Comparison of ENCODE assay signal across 21 cellular contexts in the genomic region with DNA sequence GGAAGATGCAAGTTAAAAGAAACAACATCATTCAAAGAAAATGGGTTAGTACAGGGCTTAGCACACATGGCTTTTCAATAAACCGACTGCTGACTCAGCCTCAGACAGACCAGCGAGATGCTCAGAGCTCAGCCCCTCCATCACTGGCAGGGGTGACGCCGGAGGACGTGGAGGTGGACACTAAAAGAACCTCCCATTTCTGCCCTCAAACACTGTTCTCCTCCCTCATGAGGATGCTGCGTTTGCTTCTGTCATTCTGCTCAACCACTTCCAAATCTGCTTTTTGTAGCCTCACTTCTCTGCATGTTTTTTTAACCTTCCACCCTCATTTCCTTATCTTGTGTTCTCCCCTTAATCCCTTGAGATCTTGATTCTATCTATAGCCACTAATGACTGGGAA. TPM values are rescaled to one million over a fixed set of nuclear protein-coding genes. Genes with fewer than 3 reads are reported as not detected.
DNase-seq lines count a peak whose midpoint lies in the region; ATAC-seq, FAIRE-seq and TF ChIP-seq lines count a peak whose summit lies in the region.
"Had no signal": no experiment of that assay in that cellular context is flagged by ENCODE, and none has a peak within 500 bp of the region (broad histone marks: within the 10 kb centered on the region; RNA-seq: fewer than 3 reads in every experiment).

No MANE protein-coding gene starts in this region.

- H3K4me2 ChIP-seq in K562 (ENCODE audit: insufficient read depth, low read length), result no peak overlapping the region
- no peak overlapping the region for H3K4me2 ChIP-seq in parathyroid adenoma (ENCODE audit: low read length)

- H2AFZ ChIP-seq in K562 (ENCODE audit: low read depth, low read length), result no peak overlapping the region
- H2AFZ ChIP-seq in parathyroid adenoma, result no peak overlapping the region
- H2AFZ ChIP-seq: GM23248 had no signal

- no peak for TF ChIP-seq RAD21 in K562 (CRISPR knock-in tag; conservative IDR thresholded peaks at IDR 0.05 in 1 of 2, IDR thresholded peaks at IDR 0.05 in 1 of 2)

- peaks cover 5 to 32% of the 10 kb centered on the region in 2 experiments; a peak in 2 of 3 replicates for H3K36me3 ChIP-seq in HEK293 (ENCODE audit: control insufficient read depth in 2 of 2, insufficient read depth in 1 of 2, low read length in 2 of 2)
- no peaks in the 10 kb centered on the region for H3K36me3 ChIP-seq in K562 (ENCODE audit: control insufficient read depth, insufficient read depth, low read length)
- no peaks in the 10 kb centered on the region for H3K36me3 ChIP-seq in parathyroid adenoma (ENCODE audit: control insufficient read depth, insufficient read depth, low read length)

- ATAC-seq in K562, result peak; percentile 56
- ATAC-seq in left cardiac atrium, result peak; percentile 44 to 60

- H4K20me1 ChIP-seq in K562 (replicated peaks; ENCODE audit: control insufficient read depth, insufficient read depth, low read length), result no peaks in the 10 kb centered on the region

- H3K4me3 ChIP-seq in HEK293 (ENCODE audit: low read depth, low read length), result no peak overlapping the region
- no peak overlapping the region for H3K4me3 ChIP-seq in K562
- H3K4me3 ChIP-seq in parathyroid adenoma (ENCODE audit: low read depth, low read length), result no peak overlapping the region
- H3K4me3 ChIP-seq: GM23248 had no signal

- intact Hi-C loops in K562 (cut with micrococcal nuclease) (no loop called here), left cardiac atrium (cut with DNase I) (no loop called here), head of caudate nucleus (cut with DNase I) (no loop called here)

- H3K79me2 ChIP-seq in K562 (ENCODE audit: control insufficient read depth, insufficient read depth, low read length), result no peaks in the 10 kb centered on the region
- peaks cover 7% of the 10 kb centered on the region for H3K79me2 ChIP-seq in parathyroid adenoma

- no peak overlapping the region for H3K27ac ChIP-seq in HEK293 (ENCODE audit: extremely low read depth, low read depth, low read length)
- H3K27ac ChIP-seq in K562 (ENCODE audit: extremely low read depth, low read depth, low read length), result no peak overlapping the region
- peak overlapping the region; percentile 36 for H3K27ac ChIP-seq in parathyroid adenoma
- H3K27ac ChIP-seq in RWPE1, result no peak overlapping the region
- H3K27ac ChIP-seq: GM23248, HL-60 had no signal

- no peaks in the 10 kb centered on the region for H3K9me3 ChIP-seq in HEK293 (ENCODE audit: control insufficient read depth, insufficient read depth, low read depth, low read length)
- H3K9me3 ChIP-seq in K562 (replicated peaks; ENCODE audit: control insufficient read depth, insufficient read depth, low read depth, low read length), result no peaks in the 10 kb centered on the region
- H3K9me3 ChIP-seq in parathyroid adenoma (ENCODE audit: control insufficient read depth, low read length), result no peaks in the 10 kb centered on the region

- CTCF ChIA-PET in HEK293 (lab: Yijun Ruan, JAX), result interaction anchor here (0.8 to 1.4 kb wide), 2 partner anchors 11 to 26 kb away, joined by 3 read pairs; no protein-coding TSS in a partner anchor
- CTCF ChIA-PET in K562 (lab: Yijun Ruan, JAX; ENCODE audit: low intra/inter-chr PET ratio), result no interaction called here
- CTCF ChIA-PET in RWPE1 (lab: Yijun Ruan, JAX), result interaction anchor here (0.5 kb wide), 1 partner anchor 402 kb away, joined by 3 read pairs; no protein-coding TSS in a partner anchor

- FAIRE-seq in K562 (lab: Jason Lieb, UNC), result no peak
- FAIRE-seq: D721Med, G401.6, GM12891 had no signal

- no peaks in the 10 kb centered on the region for H3K9me1 ChIP-seq in K562 (ENCODE audit: control insufficient read depth, insufficient read depth, low read length)

- H3K9ac ChIP-seq in K562 (ENCODE audit: insufficient read depth in 1 of 2, low read depth in 2 of 2, low read length in 2 of 2), result no peak overlapping the region
- H3K9ac ChIP-seq in parathyroid adenoma, result no peak overlapping the region
- H3K9ac ChIP-seq: GM23248 had no signal

- H3K4me1 ChIP-seq in HEK293 (ENCODE audit: control insufficient read depth, insufficient read depth, low read length), result peaks cover 4% of the 10 kb centered on the region; the same call in 1 of the 2 replicates
- H3K4me1 ChIP-seq in K562 (replicated peaks in 1 of 2; ENCODE audit: control insufficient read depth in 2 of 2, insufficient read depth in 2 of 2, low read length in 2 of 2), result no peaks in the 10 kb centered on the region
- H3K4me1 ChIP-seq in parathyroid adenoma, result peaks cover 20% of the 10 kb centered on the region

- POLR2A ChIA-PET in HEK293 (lab: Yijun Ruan, JAX) (interaction anchor here (0.9 kb wide), 1 partner anchor 16 kb away, joined by 3 read pairs; the partner anchor contains the start of gene DENND11), K562 (lab: Yijun Ruan, JAX) (no interaction called here), RWPE1 (lab: Yijun Ruan, JAX; ENCODE audit: low non-redundant PET) (no interaction called here)

- in situ Hi-C loops in K562 (cut with MboI), result no loop called here

- no TSS peak for BruUV-seq in K562 (replicated peaks; lab: Mats Ljungman, UMichigan)

- DNase-seq in K562 (ENCODE audit: extremely low read depth in 1 of 4, low spot score in 3 of 4), result no peak
- no peak for DNase-seq in left cardiac atrium
- DNase-seq in AG08395 (ENCODE audit: low spot score), result no peak
- DNase-seq in D341Med (ENCODE audit: low spot score), result no peak
- no peak for DNase-seq in RWPE1 (ENCODE audit: low spot score)
- no peak for DNase-seq in head of caudate nucleus
- DNase-seq: CD4-positive, CD25-positive, alpha-beta regulatory T cell; DMS79 treated with DMSO at 0.1 percent for 48 hours; GM23248; KBM-7; NCI-H2227 treated with DMSO at 0.1 percent for 48 hours; NCI-H526; NK-92 treated with Interleukin-12 subunit alpha and Interleukin-12 subunit beta, amount 100 ng/mL, for 24 hours; OCI-M1; RPMI8226 had no signal

- no peak for TF ChIP-seq POLR2A in K562 (conservative IDR thresholded peaks at IDR 0.05)

- peaks cover 29 to 37% of the 10 kb centered on the region in 2 experiments for H3K27me3 ChIP-seq in K562 (ENCODE audit: control insufficient read depth in 2 of 2, insufficient read depth in 2 of 2, low read length in 2 of 2)
- no peaks in the 10 kb centered on the region for H3K27me3 ChIP-seq in parathyroid adenoma (ENCODE audit: control insufficient read depth, insufficient read depth, low read length)

- 0% methylated on average over 6 of the region's 6 CpGs for WGBS in K562 (ENCODE audit: insufficient coverage, low coverage, missing lambda C conversion rate)

- TF ChIP-seq EP300 in K562 (IDR thresholded peaks at IDR 0.05; ENCODE audit: low read length), result no peak

- TF ChIP-seq CTCF in HEK293 (tag by site-specific recombination; IDR thresholded peaks at IDR 0.05) (no peak), K562 (IDR thresholded peaks at IDR 0.05 in 2 of 3, conservative IDR thresholded peaks at IDR 0.05 in 1 of 3; ENCODE audit: insufficient read depth in 2 of 3, low read depth in 1 of 3, low read length in 3 of 3) (no peak), parathyroid adenoma (IDR thresholded peaks at IDR 0.05) (no peak), RWPE1 (conservative IDR thresholded peaks at IDR 0.05; ENCODE audit: low read depth) (no peak)

RNA-seq across cellular contexts. Expression of gene DENND11, which starts 15.3 kb away (rescaled TPM):
- 0.83 and 0.88 TPM in 2 replicates for total RNA-seq in K562 (2011; cell fraction: chromatin; rRNA removed; ENCODE audit: low replicate concordance)
- 0.39 and 0.50 TPM in 2 replicates for total RNA-seq in K562 (2011; cell fraction: nucleolus; rRNA removed)
- 0.81 and 1.2 TPM in 2 replicates for total RNA-seq in K562 (2011; cell fraction: nucleoplasm; rRNA removed)
- 0.29 and 0.32 TPM in 2 replicates for total RNA-seq in K562 (2014; rRNA removed)
- 0.44 and 0.45 TPM in 2 replicates for total RNA-seq in K562 (2014; rRNA removed; fragmentation: Illumina TruSeq; extraction: Trizol)
- total RNA-seq in K562 (2015; rRNA removed; fragmentation: Illumina TruSeq; extraction: Trizol), result 0.22 and 0.23 TPM in 2 replicates
- 0.49 and 0.65 TPM in 2 replicates for total RNA-seq in K562 (2021)
- polyA plus RNA-seq in K562 (2011; rRNA removed), result 0.85 and 1.1 TPM in 2 replicates
- polyA plus RNA-seq in K562 (2011; cell fraction: cytosol; rRNA removed), result 0.48 and 0.58 TPM in 2 replicates
- 1.7 and 2.4 TPM in 2 replicates for polyA plus RNA-seq in K562 (2011; cell fraction: nucleus; rRNA removed)
- 0.30 and 0.48 TPM in 2 replicates for polyA plus RNA-seq in K562 (2012)
- 0.36 and 0.40 TPM in 2 replicates for polyA plus RNA-seq in K562 (2014; fragmentation: Illumina TruSeq; extraction: Trizol)
- polyA plus RNA-seq in K562 (2014; fragmentation: Nextera tagmentation; extraction: Ambion mirVana), result under 1 TPM; 0.07 to 0.14 TPM
- polyA plus RNA-seq in K562 (2014; rRNA removed), result 0.32 and 0.41 TPM in 2 replicates
- polyA minus RNA-seq in K562 (2011; rRNA and poly(A)+ RNA removed), result 1.2 and 1.6 TPM in 2 replicates
- 0.57 and 0.91 TPM in 2 replicates for polyA minus RNA-seq in K562 (2011; cell fraction: cytosol; rRNA and poly(A)+ RNA removed)
- polyA minus RNA-seq in K562 (2011; cell fraction: nucleus; rRNA and poly(A)+ RNA removed), result 0.94 and 1.1 TPM in 2 replicates
- 10 to 100 TPM; 10.6 to 11.1 TPM for total RNA-seq in left cardiac atrium

RNA-seq across cellular contexts. Expression of gene WEE2, which starts 21.5 kb away (rescaled TPM):
- total RNA-seq in K562 (2011; cell fraction: chromatin; rRNA removed; ENCODE audit: low replicate concordance), result not detected in 2 replicates
- not detected in 2 replicates for total RNA-seq in K562 (2011; cell fraction: nucleolus; rRNA removed)
- total RNA-seq in K562 (2011; cell fraction: nucleoplasm; rRNA removed), result not detected in 2 replicates
- total RNA-seq in K562 (2014; rRNA removed) (not detected in 2 replicates), K562 (2014; rRNA removed; fragmentation: Illumina TruSeq; extraction: Trizol) (not detected in 2 replicates), K562 (2015; rRNA removed; fragmentation: Illumina TruSeq; extraction: Trizol) (not detected in 2 replicates), K562 (2021) (not detected in 2 replicates), left cardiac atrium (not detected)
- polyA plus RNA-seq in K562 (2011; rRNA removed) (not detected in 2 replicates), K562 (2014; fragmentation: Illumina TruSeq; extraction: Trizol) (not detected in 2 replicates), K562 (2014; fragmentation: Nextera tagmentation; extraction: Ambion mirVana) (not detected), K562 (2014; rRNA removed) (not detected in 2 replicates)
- polyA plus RNA-seq in K562 (2011; cell fraction: cytosol; rRNA removed), result not detected in 2 replicates
- polyA plus RNA-seq in K562 (2011; cell fraction: nucleus; rRNA removed), result not detected in 2 replicates
- polyA plus RNA-seq in K562 (2012), result not detected in 2 replicates
- polyA minus RNA-seq in K562 (2011; rRNA and poly(A)+ RNA removed), result not detected in 2 replicates
- not detected in 2 replicates for polyA minus RNA-seq in K562 (2011; cell fraction: cytosol; rRNA and poly(A)+ RNA removed)
- polyA minus RNA-seq in K562 (2011; cell fraction: nucleus; rRNA and poly(A)+ RNA removed), result not detected in 2 replicates
- total RNA-seq: CD4-positive, CD25-positive, alpha-beta regulatory T cell; GM23248 had no signal
- polyA plus RNA-seq: CD4-positive, CD25-positive, alpha-beta regulatory T cell; GM23248 had no signal

RNA-seq across cellular contexts. Expression of gene SSBP1, which starts 51.5 kb away (rescaled TPM):
- 131 and 280 TPM in 2 replicates for total RNA-seq in K562 (2011; cell fraction: chromatin; rRNA removed; ENCODE audit: low replicate concordance)
- total RNA-seq in K562 (2011; cell fraction: nucleolus; rRNA removed), result 78.7 and 79.2 TPM in 2 replicates
- 170 and 268 TPM in 2 replicates for total RNA-seq in K562 (2011; cell fraction: nucleoplasm; rRNA removed)
- total RNA-seq in K562 (2014; rRNA removed), result 536 and 718 TPM in 2 replicates
- total RNA-seq in K562 (2014; rRNA removed; fragmentation: Illumina TruSeq; extraction: Trizol), result 835 and 917 TPM in 2 replicates
- total RNA-seq in K562 (2015; rRNA removed; fragmentation: Illumina TruSeq; extraction: Trizol), result 750 and 772 TPM in 2 replicates
- total RNA-seq in K562 (2021), result 404 and 407 TPM in 2 replicates
- 318 and 487 TPM in 2 replicates for polyA plus RNA-seq in K562 (2011; rRNA removed)
- 132 and 191 TPM in 2 replicates for polyA plus RNA-seq in K562 (2011; cell fraction: cytosol; rRNA removed)
- 94.0 and 167 TPM in 2 replicates for polyA plus RNA-seq in K562 (2011; cell fraction: nucleus; rRNA removed)
- polyA plus RNA-seq in K562 (2012), result 293 and 764 TPM in 2 replicates
- 826 and 1,031 TPM in 2 replicates for polyA plus RNA-seq in K562 (2014; fragmentation: Illumina TruSeq; extraction: Trizol)
- 1,000 to 10,000 TPM; 1,649 to 1,996 TPM for polyA plus RNA-seq in K562 (2014; fragmentation: Nextera tagmentation; extraction: Ambion mirVana)
- polyA plus RNA-seq in K562 (2014; rRNA removed), result 873 and 941 TPM in 2 replicates
- polyA minus RNA-seq in K562 (2011; rRNA and poly(A)+ RNA removed), result 351 and 368 TPM in 2 replicates
- 94.6 and 112 TPM in 2 replicates for polyA minus RNA-seq in K562 (2011; cell fraction: cytosol; rRNA and poly(A)+ RNA removed)
- polyA minus RNA-seq in K562 (2011; cell fraction: nucleus; rRNA and poly(A)+ RNA removed), result 116 and 207 TPM in 2 replicates
- total RNA-seq in left cardiac atrium, result 100 to 1,000 TPM in 1 of 2 donors, 10 to 100 TPM in 1; 80.6 to 109 TPM

Comparison
In these comparisons a context has a peak if more than half of its experiments do, and no peak if none do; other contexts are left out.
1. RNA of gene DENND11, which starts 15.3 kb away (total RNA-seq): 10.6 to 11.1 TPM in left cardiac atrium; 0.22 to 1.2 TPM in K562; every median in the first group is over 4 times any median in the second.
2. Of the 44 proteins assayed by ChIP-seq in both K562 and HEK293: peak only in K562: none; only in HEK293: PRDM10 and TRIM28; in both: none; in neither: 42.